In the genomic region with DNA sequence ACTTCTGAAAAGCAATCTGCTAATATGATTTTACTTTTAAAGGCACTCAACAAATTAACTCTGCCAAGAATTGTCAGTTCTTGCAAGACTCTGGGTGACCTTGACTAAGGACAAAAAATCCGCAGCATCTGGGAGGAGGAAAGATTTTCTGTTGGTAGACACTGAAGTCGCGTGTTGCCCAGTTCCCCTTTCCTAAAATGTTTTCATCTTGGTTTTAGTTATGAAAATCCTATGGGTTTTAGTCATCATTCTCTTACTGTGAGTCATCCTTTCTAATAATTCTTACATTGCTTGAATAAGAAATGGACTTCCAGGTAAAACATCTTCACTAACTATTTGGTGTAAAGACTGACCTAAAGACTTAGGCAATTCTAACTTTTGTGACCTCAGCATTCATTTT, we compare ENCODE assay signal across 11 cellular contexts. TPM values are rescaled to one million over a fixed set of nuclear protein-coding genes. Genes with fewer than 3 reads are reported as not detected.
DNase-seq lines count a peak whose midpoint lies in the region; ATAC-seq, FAIRE-seq and TF ChIP-seq lines count a peak whose summit lies in the region.
"Had no signal": no experiment of that assay in that cellular context is flagged by ENCODE, and none has a peak within 500 bp of the region (broad histone marks: within the 10 kb centered on the region; RNA-seq: fewer than 3 reads in every experiment).

No MANE protein-coding gene starts in this region.

- no peak overlapping the region for H2AK5ac ChIP-seq in H9 (ENCODE audit: insufficient read length, low read length)

- peak overlapping the region; percentile 54 for H3K4me2 ChIP-seq in astrocyte (ENCODE audit: low read length)
- peak overlapping the region; percentile 25 for H3K4me2 ChIP-seq in smooth muscle cell
- no peak overlapping the region for H3K4me2 ChIP-seq in H9 (ENCODE audit: insufficient read depth, insufficient read length, low read length)

- intact Hi-C loops in sciatic nerve (cut with DNase I) = no loop called here

- no peaks in the 10 kb centered on the region for H3K27me3 Mint-ChIP-seq in astrocyte (ENCODE audit: low read depth, unreplicated experiment)
- H3K27me3 Mint-ChIP-seq in H9 (ENCODE audit: low read depth) = no peaks in the 10 kb centered on the region
- no peaks in the 10 kb centered on the region for H3K27me3 Mint-ChIP-seq in activated T-cell treated with anti-CD3 and anti-CD28 coated beads, Interleukin-2, amount 50 U/mL, for 72 hours (ENCODE audit: low read depth)

- no peak overlapping the region for H2BK5ac ChIP-seq in H9 (ENCODE audit: insufficient read length, low read length)

- no peak overlapping the region for H2BK120ac ChIP-seq in H9 (ENCODE audit: low read depth, low read length, poor library complexity, severe bottlenecking)

- no peaks in the 10 kb centered on the region for H3K27me3 ChIP-seq in astrocyte (ENCODE audit: insufficient read depth, low read length)
- H3K27me3 ChIP-seq in smooth muscle cell (ENCODE audit: low read depth) = no peaks in the 10 kb centered on the region
- no peaks in the 10 kb centered on the region for H3K27me3 ChIP-seq in H9 (ENCODE audit: insufficient read depth, low read length)

- H3K14ac ChIP-seq in H9 (ENCODE audit: insufficient read depth, low read length) = no peak overlapping the region

- no peak overlapping the region for H3K18ac ChIP-seq in H9 (ENCODE audit: insufficient read length, low read depth, low read length)

- TF ChIP-seq CTCF in astrocyte (IDR thresholded peaks at IDR 0.05; ENCODE audit: insufficient read depth, low read depth, low read length) (no peak), smooth muscle cell (IDR thresholded peaks at IDR 0.05; ENCODE audit: borderline replicate concordance, insufficient read depth, poor library complexity, severe bottlenecking) (no peak), H9 (conservative IDR thresholded peaks at IDR 0.05) (no peak)

- H3K36me3 ChIP-seq in astrocyte (ENCODE audit: insufficient read depth, low read length) (no peaks in the 10 kb centered on the region), smooth muscle cell (ENCODE audit: low read depth) (no peaks in the 10 kb centered on the region)

- no peak overlapping the region for H3K4me3 Mint-ChIP-seq in astrocyte (ENCODE audit: unreplicated experiment)
- no peak overlapping the region; a peak in 1 of 5 replicates for H3K4me3 Mint-ChIP-seq in H9
- no peak overlapping the region for H3K4me3 Mint-ChIP-seq in activated T-cell treated with anti-CD3 and anti-CD28 coated beads, Interleukin-2, amount 50 U/mL, for 72 hours

- no peaks in the 10 kb centered on the region for H3K79me1 ChIP-seq in H9 (ENCODE audit: insufficient read depth, low read depth, low read length, poor library complexity, severe bottlenecking)

- no peak overlapping the region for H3K4ac ChIP-seq in H9 (ENCODE audit: low read depth, low read length)

- H4K91ac ChIP-seq in H9 (ENCODE audit: insufficient read length, low read depth, low read length) = no peak overlapping the region

- H3K36me3 Mint-ChIP-seq in astrocyte (ENCODE audit: low read depth, unreplicated experiment) (no peaks in the 10 kb centered on the region), H9 (ENCODE audit: insufficient read depth in 1 of 3, low read depth in 3 of 3) (peaks cover 0 to 1% (median 0%) of the 10 kb centered on the region in 3 experiments; a peak in 1 of 7 replicates)
- H3K36me3 Mint-ChIP-seq in activated T-cell treated with anti-CD3 and anti-CD28 coated beads, Interleukin-2, amount 50 U/mL, for 72 hours (ENCODE audit: insufficient read depth in 2 of 2) = no peaks in the 10 kb centered on the region

- H4K5ac ChIP-seq in H9 (ENCODE audit: insufficient read length, low read depth, low read length) = no peak overlapping the region

- H2AFZ ChIP-seq in astrocyte (ENCODE audit: low read depth, low read length) (no peak overlapping the region), smooth muscle cell (ENCODE audit: low read depth) (no peak overlapping the region), H9 (ENCODE audit: low read length) (no peak overlapping the region)

- no peak overlapping the region for H3K56ac ChIP-seq in H9 (ENCODE audit: insufficient read length, low read depth, low read length)

- H3K23me2 ChIP-seq in H9 (ENCODE audit: insufficient read length, low read depth, low read length, poor library complexity, severe bottlenecking) = no peaks in the 10 kb centered on the region

- DNase-seq in HS-5 (ENCODE audit: low read depth) = peak; percentile 68
- DNase-seq in astrocyte (ENCODE audit: low read depth) = peak; percentile 62
- DNase-seq in smooth muscle cell (lab: John Stamatoyannopoulos, UW; ENCODE audit: unreplicated experiment) = no peak
- DNase-seq in activated CD4-positive, alpha-beta T cell treated with anti-CD3 and anti-CD28 coated beads for 1 hour = no peak
- no peak for DNase-seq in H9
- no peak for DNase-seq in sciatic nerve (ENCODE audit: low spot score)
- DNase-seq in activated T-cell treated with anti-CD3 and anti-CD28 coated beads, Interleukin-2, amount 50 U/mL, for 72 hours = no peak
- DNase-seq: activated T-cell treated with anti-CD3 and anti-CD28 coated beads, Interleukin-2, amount 50 U/mL, for 1 hour had no signal

- peaks cover 19% of the 10 kb centered on the region for H3F3A ChIP-seq in smooth muscle cell (ENCODE audit: low read depth)

- ATAC-seq in GM19463 (IDR thresholded peaks at IDR 0.05; ENCODE audit: unreplicated experiment) = peak; percentile 42
- no peak for ATAC-seq in sciatic nerve
- ATAC-seq in activated T-cell treated with anti-CD3 and anti-CD28 coated beads, Interleukin-2, amount 50 U/mL, for 72 hours (replicated peaks in 1 of 2) = no peak
- ATAC-seq: Right ventricle myocardium inferior had no signal

- H3K4me1 ChIP-seq in astrocyte (ENCODE audit: insufficient read depth, low read length) = peaks cover 35% of the 10 kb centered on the region
- peaks cover 23% of the 10 kb centered on the region for H3K4me1 ChIP-seq in smooth muscle cell (ENCODE audit: low read depth)
- peaks cover 10% of the 10 kb centered on the region for H3K4me1 ChIP-seq in H9 (ENCODE audit: insufficient read depth, low read length)

- no peak overlapping the region for H4K8ac ChIP-seq in H9 (replicated peaks; ENCODE audit: insufficient read length, low read depth, low read length)

- no peak overlapping the region for H3K23ac ChIP-seq in H9 (ENCODE audit: insufficient read length, low read depth, low read length)

- H2BK20ac ChIP-seq in H9 (ENCODE audit: low read depth, low read length, poor library complexity, severe bottlenecking) = no peak overlapping the region

- H3K27ac Mint-ChIP-seq in astrocyte (ENCODE audit: unreplicated experiment) (no peak overlapping the region), H9 (no peak overlapping the region)
- no peak overlapping the region for H3K27ac Mint-ChIP-seq in activated T-cell treated with anti-CD3 and anti-CD28 coated beads, Interleukin-2, amount 50 U/mL, for 72 hours

- H3K4me3 ChIP-seq in astrocyte (ENCODE audit: insufficient read depth, low read depth, low read length) (no peak overlapping the region), smooth muscle cell (no peak overlapping the region)

- no peak overlapping the region for H3T11ph ChIP-seq in H9 (ENCODE audit: low read length)

- no peak overlapping the region for H2BK12ac ChIP-seq in H9 (ENCODE audit: insufficient read length, low read depth, low read length)

- no peaks in the 10 kb centered on the region for H3K9me3 Mint-ChIP-seq in astrocyte (ENCODE audit: unreplicated experiment)
- H3K9me3 Mint-ChIP-seq in H9 = no peaks in the 10 kb centered on the region; a peak in 1 of 5 replicates
- no peaks in the 10 kb centered on the region for H3K9me3 Mint-ChIP-seq in activated T-cell treated with anti-CD3 and anti-CD28 coated beads, Interleukin-2, amount 50 U/mL, for 72 hours

- H3K27ac ChIP-seq in astrocyte (ENCODE audit: low read depth, low read length) = peak overlapping the region; percentile 62
- H3K27ac ChIP-seq in smooth muscle cell (ENCODE audit: low read depth) = peak overlapping the region; percentile 30
- H3K27ac ChIP-seq in H9 (ENCODE audit: insufficient read length, low read depth, low read length) = no peak overlapping the region

- H3K9ac ChIP-seq in astrocyte (ENCODE audit: low read length) (peak overlapping the region; percentile 11), smooth muscle cell (ENCODE audit: low read depth) (no peak overlapping the region), H9 (ENCODE audit: extremely low read depth, insufficient read length, low read length) (no peak overlapping the region)

- H4K20me1 ChIP-seq in astrocyte (ENCODE audit: insufficient read depth, low read length) = no peaks in the 10 kb centered on the region
- H4K20me1 ChIP-seq in smooth muscle cell (ENCODE audit: low read depth) = no peaks in the 10 kb centered on the region
- no peaks in the 10 kb centered on the region for H4K20me1 ChIP-seq in H9 (ENCODE audit: control insufficient read depth, insufficient read depth, insufficient read length)

- H3K79me2 ChIP-seq in astrocyte (ENCODE audit: insufficient read depth, low read length) (no peaks in the 10 kb centered on the region), smooth muscle cell (ENCODE audit: low read depth) (no peaks in the 10 kb centered on the region), H9 (ENCODE audit: insufficient read depth, low read length) (no peaks in the 10 kb centered on the region)

- no peaks in the 10 kb centered on the region for H3K9me3 ChIP-seq in astrocyte (ENCODE audit: insufficient read depth, low read depth, low read length)
- no peaks in the 10 kb centered on the region for H3K9me3 ChIP-seq in smooth muscle cell (replicated peaks; ENCODE audit: low read depth)
- no peaks in the 10 kb centered on the region for H3K9me3 ChIP-seq in H9 (ENCODE audit: control insufficient read depth, low read depth, low read length)

- no peak overlapping the region for H2BK15ac ChIP-seq in H9 (ENCODE audit: low read depth, low read length)

- H3K4me1 Mint-ChIP-seq in astrocyte (ENCODE audit: low read depth, unreplicated experiment) = peaks cover 37% of the 10 kb centered on the region
- peaks cover 31 to 39% of the 10 kb centered on the region in 2 experiments for H3K4me1 Mint-ChIP-seq in H9
- H3K4me1 Mint-ChIP-seq in activated T-cell treated with anti-CD3 and anti-CD28 coated beads, Interleukin-2, amount 50 U/mL, for 72 hours (ENCODE audit: low read depth) = peaks cover 19% of the 10 kb centered on the region

- 34% methylated on average over 3 of the region's 3 CpGs for WGBS in smooth muscle cell (ENCODE audit: low lambda C conversion rate)
- WGBS in H9 (ENCODE audit: extremely low coverage, insufficient read length, low lambda C conversion rate) = no CpG with 5 or more reads among the region's 3 CpGs

- peak; percentile 66 for FAIRE-seq in astrocyte (lab: Jason Lieb, UNC)

RNA-seq across cellular contexts. Expression of a gene that starts 9.1 kb away (rescaled TPM):
- total RNA-seq in astrocyte (0.23 TPM in 1 of 2 replicates, not detected in the other), smooth muscle cell (not detected in 2 replicates), H9 (2021) (0.22 and 0.33 TPM in 2 replicates), sciatic nerve (not detected)
- polyA plus RNA-seq in smooth muscle cell = not detected in 2 replicates
- total RNA-seq in activated T-cell treated with anti-CD3 and anti-CD28 coated beads, Interleukin-2, amount 50 U/mL, for 72 hours = not detected
- total RNA-seq: Right ventricle myocardium inferior, subcutaneous adipose tissue had no signal

RNA-seq across cellular contexts. Expression of a gene that starts 50.2 kb away (rescaled TPM):
- total RNA-seq in astrocyte = 6.2 and 6.3 TPM in 2 replicates
- total RNA-seq in smooth muscle cell = 3.0 and 5.2 TPM in 2 replicates
- 0.78 and 1.6 TPM in 2 replicates for polyA plus RNA-seq in smooth muscle cell
- total RNA-seq in H9 (2021) = 20.2 and 20.8 TPM in 2 replicates
- total RNA-seq in sciatic nerve = 7.8 TPM
- 1 to 10 TPM; 6.6 to 7.8 TPM for total RNA-seq in activated T-cell treated with anti-CD3 and anti-CD28 coated beads, Interleukin-2, amount 50 U/mL, for 72 hours

Comparison
In these comparisons a context has a peak if more than half of its experiments do, and no peak if none do; other contexts are left out.
1. DNase-seq: peak in HS-5 (single experiment) and astrocyte (single experiment); none in smooth muscle cell (single experiment), activated CD4-positive, alpha-beta T cell treated with anti-CD3 and anti-CD28 coated beads for 1 hour (single experiment), H9 (single experiment), sciatic nerve (single experiment) and activated T-cell treated with anti-CD3 and anti-CD28 coated beads, Interleukin-2, amount 50 U/mL, for 72 hours (0 of 2).